1 cellular context compared by ENCODE assay signal in the genomic region with DNA sequence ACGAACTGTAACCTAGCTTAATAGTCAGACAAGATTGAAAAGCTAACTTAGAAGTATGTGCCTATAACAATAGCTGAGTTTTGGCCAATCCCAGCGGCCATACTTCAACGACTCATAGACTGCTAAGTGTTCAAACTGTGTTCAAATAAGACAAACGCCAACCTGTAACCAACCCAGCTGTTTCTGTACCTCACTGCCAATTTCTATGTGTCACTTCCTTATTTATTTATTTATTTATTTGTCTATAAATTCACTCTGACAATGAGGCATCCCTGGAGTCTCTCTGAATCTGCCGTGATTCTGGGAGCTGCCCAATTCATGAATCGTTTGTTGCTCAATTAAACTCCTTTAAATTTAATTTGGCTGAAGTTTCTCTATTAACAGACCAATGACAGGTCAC.
TF ChIP-seq lines count a peak whose summit lies in the region.

No MANE protein-coding gene starts in this region.

TF ChIP-seq in K562, 482 proteins besides CTCF, POLR2A, EP300 and RAD21 (continued from another document):
- TF ChIP-seq NFE2 (IDR thresholded peaks at IDR 0.05; ENCODE audit: low read depth): no peak
- TF ChIP-seq, protein P1, sequence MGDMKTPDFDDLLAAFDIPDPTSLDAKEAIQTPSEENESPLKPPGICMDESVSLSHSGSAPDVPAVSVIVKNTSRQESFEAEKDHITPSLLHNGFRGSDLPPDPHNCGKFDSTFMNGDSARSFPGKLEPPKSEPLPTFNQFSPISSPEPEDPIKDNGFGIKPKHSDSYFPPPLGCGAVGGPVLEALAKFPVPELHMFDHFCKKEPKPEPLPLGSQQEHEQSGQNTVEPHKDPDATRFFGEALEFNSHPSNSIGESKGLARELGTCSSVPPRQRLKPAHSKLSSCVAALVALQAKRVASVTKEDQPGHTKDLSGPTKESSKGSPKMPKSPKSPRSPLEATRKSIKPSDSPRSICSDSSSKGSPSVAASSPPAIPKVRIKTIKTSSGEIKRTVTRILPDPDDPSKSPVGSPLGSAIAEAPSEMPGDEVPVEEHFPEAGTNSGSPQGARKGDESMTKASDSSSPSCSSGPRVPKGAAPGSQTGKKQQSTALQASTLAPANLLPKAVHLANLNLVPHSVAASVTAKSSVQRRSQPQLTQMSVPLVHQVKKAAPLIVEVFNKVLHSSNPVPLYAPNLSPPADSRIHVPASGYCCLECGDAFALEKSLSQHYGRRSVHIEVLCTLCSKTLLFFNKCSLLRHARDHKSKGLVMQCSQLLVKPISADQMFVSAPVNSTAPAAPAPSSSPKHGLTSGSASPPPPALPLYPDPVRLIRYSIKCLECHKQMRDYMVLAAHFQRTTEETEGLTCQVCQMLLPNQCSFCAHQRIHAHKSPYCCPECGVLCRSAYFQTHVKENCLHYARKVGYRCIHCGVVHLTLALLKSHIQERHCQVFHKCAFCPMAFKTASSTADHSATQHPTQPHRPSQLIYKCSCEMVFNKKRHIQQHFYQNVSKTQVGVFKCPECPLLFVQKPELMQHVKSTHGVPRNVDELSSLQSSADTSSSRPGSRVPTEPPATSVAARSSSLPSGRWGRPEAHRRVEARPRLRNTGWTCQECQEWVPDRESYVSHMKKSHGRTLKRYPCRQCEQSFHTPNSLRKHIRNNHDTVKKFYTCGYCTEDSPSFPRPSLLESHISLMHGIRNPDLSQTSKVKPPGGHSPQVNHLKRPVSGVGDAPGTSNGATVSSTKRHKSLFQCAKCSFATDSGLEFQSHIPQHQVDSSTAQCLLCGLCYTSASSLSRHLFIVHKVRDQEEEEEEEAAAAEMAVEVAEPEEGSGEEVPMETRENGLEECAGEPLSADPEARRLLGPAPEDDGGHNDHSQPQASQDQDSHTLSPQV (IDR thresholded peaks at IDR 0.05): 0 out of 2 replicates have a peak, but pooled peaks have one; percentile 5
TF ChIP-seq in K562: peak in this region for 1.
